ENCODE assay signal across 8 cellular contexts in the genomic region with DNA sequence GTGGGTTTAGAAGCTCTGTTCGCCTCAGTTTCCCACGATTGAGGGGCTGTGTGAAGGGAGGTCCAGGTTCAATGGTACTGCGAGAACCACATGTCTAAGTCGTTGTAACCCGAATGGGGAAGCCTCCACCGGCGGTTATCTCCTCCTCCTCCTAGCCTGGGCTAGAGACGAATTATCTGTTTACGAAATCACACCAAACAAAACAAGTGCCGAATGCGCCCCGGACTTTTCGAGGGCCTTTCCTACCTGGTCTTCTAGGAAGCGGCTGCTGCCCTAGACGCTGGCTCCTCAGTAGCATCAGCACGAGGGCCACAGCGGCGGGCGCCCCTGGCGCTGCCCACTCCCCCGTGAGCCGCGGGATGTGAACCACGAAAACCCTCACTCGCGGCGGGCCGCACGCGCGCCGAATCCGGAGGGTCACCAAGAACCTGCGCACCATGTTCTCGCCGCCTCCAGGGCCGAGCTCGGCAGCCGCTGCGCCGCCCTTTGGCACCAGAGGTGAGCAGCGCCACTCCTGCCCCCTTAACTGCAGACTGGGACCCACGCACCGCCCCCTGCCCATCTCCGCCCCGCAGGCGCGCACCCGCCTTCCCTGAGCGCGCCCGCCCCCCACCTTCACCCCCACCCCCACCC. TPM values are rescaled to one million over a fixed set of nuclear protein-coding genes. Genes with fewer than 3 reads are reported as not detected.
A peak's percentile ranks its signal among the peaks of the same experiment; 100 is the strongest.
DNase-seq lines count a peak whose midpoint lies in the region; ATAC-seq lines count a peak whose summit lies in the region.

Gene CDKN2A, minus strand, starts transcription at position 500 of the 633 bp plus-strand sequence.

- H3K27me3 ChIP-seq in SJSA1 (replicated peaks) = no peaks in the 10 kb centered on the region

- H3K36me3 Mint-ChIP-seq in stimulated activated effector memory CD8-positive, alpha-beta T cell treated with anti-CD3 and anti-CD28 coated beads, Interleukin-12 subunit alpha, Interleukin-12 subunit beta, amount 100 ng/mL, for 72 hours = peaks cover 18% of the 10 kb centered on the region

- no peaks in the 10 kb centered on the region for H3K9me3 Mint-ChIP-seq in stimulated activated effector memory CD8-positive, alpha-beta T cell treated with anti-CD3 and anti-CD28 coated beads, Interleukin-12 subunit alpha, Interleukin-12 subunit beta, amount 100 ng/mL, for 72 hours

- H3K4me1 Mint-ChIP-seq in stimulated activated effector memory CD8-positive, alpha-beta T cell treated with anti-CD3 and anti-CD28 coated beads, Interleukin-12 subunit alpha, Interleukin-12 subunit beta, amount 100 ng/mL, for 72 hours = peaks cover 13% of the 10 kb centered on the region

- H3K36me3 ChIP-seq in SJSA1 = peaks cover 38% of the 10 kb centered on the region

- peak within 1 kb of the TSS; percentile 94 for H3K27ac Mint-ChIP-seq in stimulated activated effector memory CD8-positive, alpha-beta T cell treated with anti-CD3 and anti-CD28 coated beads, Interleukin-12 subunit alpha, Interleukin-12 subunit beta, amount 100 ng/mL, for 72 hours

- ATAC-seq in GM19455 (IDR thresholded peaks at IDR 0.05; ENCODE audit: unreplicated experiment) = peak; percentile 40
- ATAC-seq in HG03520 (IDR thresholded peaks at IDR 0.05; ENCODE audit: unreplicated experiment) = peak; percentile 38
- ATAC-seq in stimulated activated effector memory CD8-positive, alpha-beta T cell treated with anti-CD3 and anti-CD28 coated beads, Interleukin-12 subunit alpha, Interleukin-12 subunit beta, amount 100 ng/mL, for 72 hours = peak; percentile 73

- H3K27ac ChIP-seq in SJSA1 = peak within 1 kb of the TSS; percentile 94

- H3K9me3 ChIP-seq in SJSA1 (replicated peaks) = no peaks in the 10 kb centered on the region

- peak; percentile 38 for DNase-seq in DMS53 treated with DMSO at 0.1 percent for 48 hours (lab: John Stamatoyannopoulos, UW; ENCODE audit: unreplicated experiment)
- peak; percentile 73 to 78 for DNase-seq in SJSA1 (ENCODE audit: low read depth in 1 of 2, low spot score in 2 of 2)
- DNase-seq in astrocyte of the hippocampus (ENCODE audit: low read depth, low spot score) = peak; percentile 81
- DNase-seq in iris pigment epithelial cell (ENCODE audit: low read depth) = peak; percentile 68
- DNase-seq in stimulated activated effector memory CD8-positive, alpha-beta T cell treated with anti-CD3 and anti-CD28 coated beads, Interleukin-12 subunit alpha, Interleukin-12 subunit beta, amount 100 ng/mL, for 72 hours (ENCODE audit: low spot score in 2 of 2) = peak; percentile 36 to 83
- DNase-seq in dedifferentiated amniotic fluid mesenchymal stem cell (ENCODE audit: extremely low spot score) = no peak

- H3K4me1 ChIP-seq in SJSA1 (replicated peaks) = peaks cover 29% of the 10 kb centered on the region

- peak within 1 kb of the TSS; percentile 93 for H3K4me3 Mint-ChIP-seq in stimulated activated effector memory CD8-positive, alpha-beta T cell treated with anti-CD3 and anti-CD28 coated beads, Interleukin-12 subunit alpha, Interleukin-12 subunit beta, amount 100 ng/mL, for 72 hours

- H3K4me3 ChIP-seq in SJSA1 = peak within 1 kb of the TSS; percentile 80

RNA-seq across cellular contexts. Expression of gene CDKN2A, which starts in this region (rescaled TPM):
- 198 and 290 TPM in 2 replicates for total RNA-seq in SJSA1 (2014; rRNA removed; shearing (Covaris generic))
